Comparison of ENCODE assay signal across 8 cellular contexts in genomic region chr15:65286704-65287514, GRCh38. TPM values are rescaled to one million over a fixed set of nuclear protein-coding genes. Genes with fewer than 3 reads are reported as not detected.
DNase-seq lines count a peak whose midpoint lies in the region; ATAC-seq and TF ChIP-seq lines count a peak whose summit lies in the region.

Gene PARP16 (minus strand): TSS chr15:65286883. CDS start chr15:65286426, 457 bp downstream.

- no peaks in the 10 kb centered on the region for H3K27me3 Mint-ChIP-seq in central memory CD8-positive, alpha-beta T cell

- no peaks in the 10 kb centered on the region for H3K9me3 Mint-ChIP-seq in central memory CD8-positive, alpha-beta T cell

- H3K4me3 ChIP-seq in kidney epithelial cell (ENCODE audit: low read depth, low read length): peak within 1 kb of the TSS; percentile 53

- peaks cover 41% of the 10 kb centered on the region for H3K4me1 Mint-ChIP-seq in central memory CD8-positive, alpha-beta T cell

- no peaks in the 10 kb centered on the region for H3K36me3 ChIP-seq in kidney epithelial cell (ENCODE audit: control insufficient read depth, insufficient read depth, low read length)

- H3K4me3 Mint-ChIP-seq in central memory CD8-positive, alpha-beta T cell: peak within 1 kb of the TSS; percentile 86

- DNase-seq in AML-193 (lab: John Stamatoyannopoulos, UW) (peak; percentile 75 to 84), NCI-H446 (lab: John Stamatoyannopoulos, UW) (peak; percentile 60 to 91), kidney epithelial cell (ENCODE audit: low read depth) (no peak)
- peak; percentile 78 for DNase-seq in activated CD4-positive, CD25-positive, alpha-beta regulatory T cell treated with anti-CD3 and anti-CD28 coated beads, Interleukin-2, amount 50 U/mL, for 16 hours (ENCODE audit: low read depth, low spot score)
- DNase-seq in central memory CD8-positive, alpha-beta T cell (ENCODE audit: low spot score in 2 of 2): peak; percentile 80 to 83
- peak; percentile 82 to 89 for DNase-seq in stimulated activated CD4-positive, alpha-beta T cell treated with anti-CD3 and anti-CD28 coated beads, Interleukin-15, amount 100 ng/mL, for 48 hours (ENCODE audit: low read depth in 2 of 2)

- peak within 1 kb of the TSS; percentile 91 for H3K27ac Mint-ChIP-seq in central memory CD8-positive, alpha-beta T cell (ENCODE audit: low read depth)

- peaks cover 6% of the 10 kb centered on the region for H3K36me3 Mint-ChIP-seq in central memory CD8-positive, alpha-beta T cell (ENCODE audit: insufficient read depth)

- peak; percentile 89 for ATAC-seq in GM19043 (IDR thresholded peaks at IDR 0.05; ENCODE audit: low read depth, unreplicated experiment)
- peak; percentile 92 for ATAC-seq in HG03342 (IDR thresholded peaks at IDR 0.05; ENCODE audit: unreplicated experiment)
- peak; percentile 94 for ATAC-seq in central memory CD8-positive, alpha-beta T cell (replicated peaks; ENCODE audit: extremely low read depth, poor library complexity, severe bottlenecking)

- no peaks in the 10 kb centered on the region for H3K27me3 ChIP-seq in kidney epithelial cell (ENCODE audit: control insufficient read depth, insufficient read depth, low read length)

- TF ChIP-seq CTCF in kidney epithelial cell (IDR thresholded peaks at IDR 0.05; ENCODE audit: insufficient read depth, low read length, poor library complexity, severe bottlenecking): peak; percentile 6

RNA-seq across cellular contexts. Expression of gene PARP16, which starts in this region (rescaled TPM):
- total RNA-seq in kidney epithelial cell: 9.2 and 11.8 TPM in 2 replicates
